In the genomic region with DNA sequence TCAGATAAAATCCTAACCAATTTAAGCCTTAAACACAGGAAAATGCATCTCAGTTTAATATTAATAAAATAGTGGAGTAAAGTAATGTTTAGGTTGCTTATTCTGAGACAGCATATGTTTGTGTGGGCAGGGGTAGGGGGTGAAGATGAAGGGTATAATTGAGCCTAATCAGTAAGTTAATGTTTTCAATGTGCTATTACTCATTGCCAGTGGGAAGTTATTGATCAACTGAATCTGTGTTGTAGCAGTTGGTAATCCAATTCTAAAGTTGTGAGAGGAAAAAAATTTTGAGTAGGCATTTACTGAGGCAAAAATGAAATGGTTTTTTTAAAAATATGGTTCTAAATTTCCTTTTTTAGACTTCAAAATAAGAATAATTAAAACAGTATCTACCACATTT, we compare ENCODE assay signal across 20 cellular contexts. TPM values are rescaled to one million over a fixed set of nuclear protein-coding genes. Genes with fewer than 3 reads are reported as not detected.
DNase-seq lines count a peak whose midpoint lies in the region; ATAC-seq and TF ChIP-seq lines count a peak whose summit lies in the region.
"Had no signal": no experiment of that assay in that cellular context is flagged by ENCODE, and none has a peak within 500 bp of the region (broad histone marks: within the 10 kb centered on the region; RNA-seq: fewer than 3 reads in every experiment).

No MANE protein-coding gene starts in this region.

- peak; percentile 40 for ATAC-seq in GM18508 (IDR thresholded peaks at IDR 0.05; ENCODE audit: insufficient read depth, unreplicated experiment)
- ATAC-seq in GM19463 (IDR thresholded peaks at IDR 0.05; ENCODE audit: unreplicated experiment): no peak
- no peak for ATAC-seq in CD8-positive, alpha-beta T cell
- ATAC-seq: GM23338 had no signal

- no peaks in the 10 kb centered on the region for H3K9me3 ChIP-seq in SK-N-MC (ENCODE audit: low read depth, low read length)
- H3K9me3 ChIP-seq in CD8-positive, alpha-beta T cell (ENCODE audit: low read length): no peaks in the 10 kb centered on the region
- H3K9me3 ChIP-seq: BLaER1 had no signal

- TF ChIP-seq CTCF in CD8-positive, alpha-beta T cell (IDR thresholded peaks at IDR 0.05): no peak

- no peaks in the 10 kb centered on the region for H3K27me3 ChIP-seq in CD8-positive, alpha-beta T cell (ENCODE audit: insufficient read depth, low read length)
- H3K27me3 ChIP-seq: BLaER1 had no signal

- no peaks in the 10 kb centered on the region for H3K36me3 ChIP-seq in SK-N-MC (ENCODE audit: insufficient read depth, low read length)
- H3K36me3 ChIP-seq in CD8-positive, alpha-beta T cell (ENCODE audit: insufficient read depth, low read length): no peaks in the 10 kb centered on the region
- H3K36me3 ChIP-seq: BLaER1 had no signal

- no peak overlapping the region for H3K27ac Mint-ChIP-seq in CD8-positive, alpha-beta T cell
- H3K27ac Mint-ChIP-seq: CD14-positive monocyte; CD8-positive, alpha-beta memory T cell; GM23338 had no signal

- no peaks in the 10 kb centered on the region for H3K4me1 ChIP-seq in CD8-positive, alpha-beta T cell (ENCODE audit: insufficient read depth, low read length)
- H3K4me1 ChIP-seq: BLaER1 had no signal

- H3K9ac ChIP-seq in SK-N-MC (ENCODE audit: insufficient read length): peak overlapping the region; percentile 63
- H3K9ac ChIP-seq: BLaER1, KMS-11 had no signal

- no peak for DNase-seq in SK-N-MC (ENCODE audit: low read depth, low spot score)
- DNase-seq in left kidney (ENCODE audit: low read depth, low spot score): peak; percentile 6
- DNase-seq in stimulated activated CD4-positive, alpha-beta T cell treated with anti-CD3 and anti-CD28 coated beads, Interleukin-4, amount 100 ng/mL, for 24 hours: no peak
- no peak for DNase-seq in NK-92 treated with Interleukin-12 subunit alpha and Interleukin-12 subunit beta, amount 100 ng/mL, for 24 hours (lab: John Stamatoyannopoulos, UW)
- no peak for DNase-seq in CD8-positive, alpha-beta T cell
- DNase-seq: CD8-positive, alpha-beta memory T cell; COR-L47; DMS 273 treated with DMSO at 0.1 percent for 48 hours; DMS53; DND-41; EL; HCEC 1CT had no signal

- POLR2A ChIA-PET in CD8-positive, alpha-beta T cell (lab: Charles Lee): no interaction called here

- no peak overlapping the region for H3K4me3 Mint-ChIP-seq in CD8-positive, alpha-beta T cell
- H3K4me3 Mint-ChIP-seq: CD14-positive monocyte; CD8-positive, alpha-beta memory T cell; GM23338 had no signal

- H3K4me3 ChIP-seq in SK-N-MC: peak overlapping the region; percentile 7; the same call in 1 of the 2 replicates
- H3K4me3 ChIP-seq in CD8-positive, alpha-beta T cell (ENCODE audit: low read depth, low read length): no peak overlapping the region
- H3K4me3 ChIP-seq: BLaER1, GM23338 had no signal

- H3K27me3 Mint-ChIP-seq in CD8-positive, alpha-beta T cell (ENCODE audit: low read depth): peaks cover 12% of the 10 kb centered on the region

- no peaks in the 10 kb centered on the region for H3K4me1 Mint-ChIP-seq in CD8-positive, alpha-beta T cell (ENCODE audit: low read depth)
- H3K4me1 Mint-ChIP-seq: CD14-positive monocyte; CD8-positive, alpha-beta memory T cell; GM23338 had no signal

- intact Hi-C loops in CD8-positive, alpha-beta T cell (cut with DNase I, micrococcal nuclease): loop anchor here (2.0 to 5.0 kb wide), 2 partner anchors 104 to 107 kb away; partner anchors contain the start of gene STEAP1 (in 1 of the 2)

- CTCF ChIA-PET in CD8-positive, alpha-beta T cell (lab: Charles Lee): no interaction called here

- peak overlapping the region; percentile 93 for H3K27ac ChIP-seq in SK-N-MC
- H3K27ac ChIP-seq in CD8-positive, alpha-beta T cell (ENCODE audit: low read depth, low read length): no peak overlapping the region
- H3K27ac ChIP-seq: BLaER1, KMS-11 had no signal

- H3K9me3 Mint-ChIP-seq in CD8-positive, alpha-beta T cell: no peaks in the 10 kb centered on the region
- H3K9me3 Mint-ChIP-seq: CD8-positive, alpha-beta memory T cell; GM23338 had no signal

- no peaks in the 10 kb centered on the region for H3K36me3 Mint-ChIP-seq in CD8-positive, alpha-beta T cell
- H3K36me3 Mint-ChIP-seq: CD14-positive monocyte; CD8-positive, alpha-beta memory T cell had no signal

RNA-seq across cellular contexts. Expression of gene CFAP69, which starts 16.5 kb away (rescaled TPM):
- total RNA-seq in CD8-positive, alpha-beta T cell: not detected

RNA-seq across cellular contexts. Expression of gene STEAP2, which starts 49.9 kb away (rescaled TPM):
- not detected for total RNA-seq in CD8-positive, alpha-beta T cell
- total RNA-seq: CD8-positive, alpha-beta memory T cell had no signal

RNA-seq across cellular contexts. Expression of gene FAM237B, which starts 59.7 kb away (rescaled TPM):
- total RNA-seq in CD8-positive, alpha-beta T cell: not detected
- total RNA-seq: CD8-positive, alpha-beta memory T cell; G401; HT-29 had no signal
